In genomic region chr16:82971126-82971525, GRCh38 we compare ENCODE assay signal across 24 cellular contexts.
"Had no signal": no experiment of that assay in that cellular context is flagged by ENCODE, and none has a peak within 500 bp of the region (broad histone marks: within the 10 kb centered on the region; RNA-seq: fewer than 3 reads in every experiment).

No MANE protein-coding gene starts in this region.

- H3K9me3 ChIP-seq: lower lobe of right lung, neutrophil, suprapubic skin, thoracic aorta, tibial artery, upper lobe of right lung had no signal

- H2AFZ ChIP-seq: neural progenitor cell had no signal

- H3K4me2 ChIP-seq: neural progenitor cell had no signal

- H3K27ac ChIP-seq: lower lobe of right lung, neural progenitor cell, neutrophil, spleen, suprapubic skin, thoracic aorta, tibial artery, upper lobe of right lung had no signal

- DNase-seq: hypothalamus; immature natural killer cell; kidney; lower lobe of right lung; mammary epithelial cell; mesenchymal stem cell; naive B cell; natural killer cell; nephron progenitor cell; occipital lobe; right cardiac atrium; small intestine; spleen; stimulated activated CD4-positive, alpha-beta T cell treated with anti-CD3 and anti-CD28 coated beads, Interleukin-4, amount 100 ng/mL, for 24 hours; stimulated activated naive CD4-positive, alpha-beta T cell; tibial artery; trophoblast cell; upper lobe of right lung had no signal

- H3K4me3 ChIP-seq: lower lobe of right lung, neural progenitor cell, spleen, suprapubic skin, thoracic aorta, tibial artery, upper lobe of right lung had no signal

- H3K36me3 ChIP-seq: lower lobe of right lung, neural progenitor cell, neutrophil, spleen, suprapubic skin, thoracic aorta, tibial artery, upper lobe of right lung had no signal

- H3K4me1 ChIP-seq: lower lobe of right lung, spleen, suprapubic skin, tibial artery, upper lobe of right lung had no signal

- H3K9ac ChIP-seq: neural progenitor cell had no signal

- H3K27me3 ChIP-seq: neural progenitor cell, neutrophil, spleen, suprapubic skin, tibial artery, upper lobe of right lung had no signal

- ATAC-seq: lower lobe of right lung; natural killer cell; sciatic nerve; stimulated activated effector memory CD8-positive, alpha-beta T cell treated with anti-CD3 and anti-CD28 coated beads, Interleukin-12 subunit alpha, Interleukin-12 subunit beta, amount 100 ng/mL, for 72 hours; upper lobe of right lung had no signal
